Comparison of ENCODE assay signal across 1 cellular context in the genomic region with DNA sequence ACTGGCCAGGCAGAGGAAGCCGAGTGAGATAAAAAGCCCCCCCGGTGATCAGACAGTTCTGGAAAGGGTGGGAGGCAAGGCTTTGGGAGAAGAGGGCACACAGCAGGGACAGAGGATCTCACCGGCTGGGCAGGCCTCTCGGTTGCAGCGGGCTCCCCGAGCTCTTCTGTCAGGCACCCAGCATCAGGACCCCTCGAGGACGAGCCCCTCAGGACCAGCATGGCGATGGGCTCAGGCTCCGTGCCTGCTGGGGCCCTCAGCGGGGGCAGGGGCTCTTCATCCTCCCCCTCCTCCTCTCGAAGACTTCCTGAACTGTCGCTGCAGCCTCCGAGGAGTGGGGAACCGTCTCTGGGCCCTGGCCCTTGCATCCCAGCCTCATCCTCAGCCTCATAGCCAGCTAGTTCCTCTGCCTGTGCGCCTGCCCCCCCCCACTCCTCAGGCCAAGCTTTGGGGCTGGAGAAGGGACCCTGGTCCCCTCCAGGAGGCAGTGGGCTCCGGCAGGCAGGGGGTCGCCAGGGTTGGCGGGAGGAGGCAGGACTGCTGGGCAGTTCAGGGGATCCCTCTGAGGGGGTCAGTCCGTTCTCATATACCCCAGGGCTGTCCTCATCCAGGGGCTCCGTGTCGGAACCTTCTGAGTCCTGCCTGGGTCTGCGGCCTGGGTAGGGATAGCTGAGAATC.
A peak's percentile ranks its signal among the peaks of the same experiment; 100 is the strongest.
TF ChIP-seq lines count a peak whose summit lies in the region.

No MANE protein-coding gene starts in this region.

TF ChIP-seq in HepG2, 621 proteins besides CTCF, POLR2A, EP300 and RAD21 (continued from another document and continues in another):
- TF ChIP-seq, protein P1, sequence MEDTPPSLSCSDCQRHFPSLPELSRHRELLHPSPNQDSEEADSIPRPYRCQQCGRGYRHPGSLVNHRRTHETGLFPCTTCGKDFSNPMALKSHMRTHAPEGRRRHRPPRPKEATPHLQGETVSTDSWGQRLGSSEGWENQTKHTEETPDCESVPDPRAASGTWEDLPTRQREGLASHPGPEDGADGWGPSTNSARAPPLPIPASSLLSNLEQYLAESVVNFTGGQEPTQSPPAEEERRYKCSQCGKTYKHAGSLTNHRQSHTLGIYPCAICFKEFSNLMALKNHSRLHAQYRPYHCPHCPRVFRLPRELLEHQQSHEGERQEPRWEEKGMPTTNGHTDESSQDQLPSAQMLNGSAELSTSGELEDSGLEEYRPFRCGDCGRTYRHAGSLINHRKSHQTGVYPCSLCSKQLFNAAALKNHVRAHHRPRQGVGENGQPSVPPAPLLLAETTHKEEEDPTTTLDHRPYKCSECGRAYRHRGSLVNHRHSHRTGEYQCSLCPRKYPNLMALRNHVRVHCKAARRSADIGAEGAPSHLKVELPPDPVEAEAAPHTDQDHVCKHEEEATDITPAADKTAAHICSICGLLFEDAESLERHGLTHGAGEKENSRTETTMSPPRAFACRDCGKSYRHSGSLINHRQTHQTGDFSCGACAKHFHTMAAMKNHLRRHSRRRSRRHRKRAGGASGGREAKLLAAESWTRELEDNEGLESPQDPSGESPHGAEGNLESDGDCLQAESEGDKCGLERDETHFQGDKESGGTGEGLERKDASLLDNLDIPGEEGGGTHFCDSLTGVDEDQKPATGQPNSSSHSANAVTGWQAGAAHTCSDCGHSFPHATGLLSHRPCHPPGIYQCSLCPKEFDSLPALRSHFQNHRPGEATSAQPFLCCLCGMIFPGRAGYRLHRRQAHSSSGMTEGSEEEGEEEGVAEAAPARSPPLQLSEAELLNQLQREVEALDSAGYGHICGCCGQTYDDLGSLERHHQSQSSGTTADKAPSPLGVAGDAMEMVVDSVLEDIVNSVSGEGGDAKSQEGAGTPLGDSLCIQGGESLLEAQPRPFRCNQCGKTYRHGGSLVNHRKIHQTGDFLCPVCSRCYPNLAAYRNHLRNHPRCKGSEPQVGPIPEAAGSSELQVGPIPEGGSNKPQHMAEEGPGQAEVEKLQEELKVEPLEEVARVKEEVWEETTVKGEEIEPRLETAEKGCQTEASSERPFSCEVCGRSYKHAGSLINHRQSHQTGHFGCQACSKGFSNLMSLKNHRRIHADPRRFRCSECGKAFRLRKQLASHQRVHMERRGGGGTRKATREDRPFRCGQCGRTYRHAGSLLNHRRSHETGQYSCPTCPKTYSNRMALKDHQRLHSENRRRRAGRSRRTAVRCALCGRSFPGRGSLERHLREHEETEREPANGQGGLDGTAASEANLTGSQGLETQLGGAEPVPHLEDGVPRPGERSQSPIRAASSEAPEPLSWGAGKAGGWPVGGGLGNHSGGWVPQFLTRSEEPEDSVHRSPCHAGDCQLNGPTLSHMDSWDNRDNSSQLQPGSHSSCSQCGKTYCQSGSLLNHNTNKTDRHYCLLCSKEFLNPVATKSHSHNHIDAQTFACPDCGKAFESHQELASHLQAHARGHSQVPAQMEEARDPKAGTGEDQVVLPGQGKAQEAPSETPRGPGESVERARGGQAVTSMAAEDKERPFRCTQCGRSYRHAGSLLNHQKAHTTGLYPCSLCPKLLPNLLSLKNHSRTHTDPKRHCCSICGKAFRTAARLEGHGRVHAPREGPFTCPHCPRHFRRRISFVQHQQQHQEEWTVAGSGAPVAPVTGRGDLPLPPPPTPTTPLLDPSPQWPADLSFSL (CRISPR knock-in tag; IDR thresholded peaks at IDR 0.05), result no peak
- 0 out of 2 replicates have a peak, but pooled peaks have one; percentile 37 for TF ChIP-seq ZNF430 (CRISPR knock-in tag; IDR thresholded peaks at IDR 0.05)
- no peak for TF ChIP-seq SOX13 (IDR thresholded peaks at IDR 0.05)
- no peak for TF ChIP-seq SOX13 (CRISPR knock-in tag; conservative IDR thresholded peaks at IDR 0.05 in 1 of 2, IDR thresholded peaks at IDR 0.05 in 1 of 2)
- TF ChIP-seq JDP2 (CRISPR knock-in tag; IDR thresholded peaks at IDR 0.05; ENCODE audit: borderline replicate concordance), result no peak
- TF ChIP-seq KLF16 (CRISPR knock-in tag; IDR thresholded peaks at IDR 0.05), result 0 out of 4 replicates have a peak, but pooled peaks of 1 of the 2 experiments have one; percentile 54
- no peak for TF ChIP-seq PBX2 (CRISPR knock-in tag; IDR thresholded peaks at IDR 0.05)
- no peak for TF ChIP-seq HCFC1 (IDR thresholded peaks at IDR 0.05; ENCODE audit: low read depth, low read length)
- no peak for TF ChIP-seq ARID4A (CRISPR knock-in tag; IDR thresholded peaks at IDR 0.05; ENCODE audit: borderline replicate concordance)
- TF ChIP-seq, protein P2, sequence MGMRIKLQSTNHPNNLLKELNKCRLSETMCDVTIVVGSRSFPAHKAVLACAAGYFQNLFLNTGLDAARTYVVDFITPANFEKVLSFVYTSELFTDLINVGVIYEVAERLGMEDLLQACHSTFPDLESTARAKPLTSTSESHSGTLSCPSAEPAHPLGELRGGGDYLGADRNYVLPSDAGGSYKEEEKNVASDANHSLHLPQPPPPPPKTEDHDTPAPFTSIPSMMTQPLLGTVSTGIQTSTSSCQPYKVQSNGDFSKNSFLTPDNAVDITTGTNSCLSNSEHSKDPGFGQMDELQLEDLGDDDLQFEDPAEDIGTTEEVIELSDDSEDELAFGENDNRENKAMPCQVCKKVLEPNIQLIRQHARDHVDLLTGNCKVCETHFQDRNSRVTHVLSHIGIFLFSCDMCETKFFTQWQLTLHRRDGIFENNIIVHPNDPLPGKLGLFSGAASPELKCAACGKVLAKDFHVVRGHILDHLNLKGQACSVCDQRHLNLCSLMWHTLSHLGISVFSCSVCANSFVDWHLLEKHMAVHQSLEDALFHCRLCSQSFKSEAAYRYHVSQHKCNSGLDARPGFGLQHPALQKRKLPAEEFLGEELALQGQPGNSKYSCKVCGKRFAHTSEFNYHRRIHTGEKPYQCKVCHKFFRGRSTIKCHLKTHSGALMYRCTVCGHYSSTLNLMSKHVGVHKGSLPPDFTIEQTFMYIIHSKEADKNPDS (CRISPR knock-in tag; IDR thresholded peaks at IDR 0.05), result no peak
- no peak for TF ChIP-seq MIER3 (CRISPR knock-in tag; IDR thresholded peaks at IDR 0.05; ENCODE audit: borderline replicate concordance)
- TF ChIP-seq ZSCAN20 (CRISPR knock-in tag; IDR thresholded peaks at IDR 0.05; ENCODE audit: borderline replicate concordance), result no peak
- no peak for TF ChIP-seq YY1 (IDR thresholded peaks at IDR 0.05; ENCODE audit: insufficient read depth, insufficient replicate concordance, low read depth, low read length)
- no peak for TF ChIP-seq NCOA1 (CRISPR knock-in tag; IDR thresholded peaks at IDR 0.05)
- TF ChIP-seq CREB3 (CRISPR knock-in tag; IDR thresholded peaks at IDR 0.05), result no peak
- TF ChIP-seq MYPOP (CRISPR knock-in tag; IDR thresholded peaks at IDR 0.05), result no peak
- TF ChIP-seq SATB2 (CRISPR knock-in tag; IDR thresholded peaks at IDR 0.05), result no peak
- no peak for TF ChIP-seq GATAD2A (CRISPR knock-in tag; IDR thresholded peaks at IDR 0.05)
- TF ChIP-seq, protein P3, sequence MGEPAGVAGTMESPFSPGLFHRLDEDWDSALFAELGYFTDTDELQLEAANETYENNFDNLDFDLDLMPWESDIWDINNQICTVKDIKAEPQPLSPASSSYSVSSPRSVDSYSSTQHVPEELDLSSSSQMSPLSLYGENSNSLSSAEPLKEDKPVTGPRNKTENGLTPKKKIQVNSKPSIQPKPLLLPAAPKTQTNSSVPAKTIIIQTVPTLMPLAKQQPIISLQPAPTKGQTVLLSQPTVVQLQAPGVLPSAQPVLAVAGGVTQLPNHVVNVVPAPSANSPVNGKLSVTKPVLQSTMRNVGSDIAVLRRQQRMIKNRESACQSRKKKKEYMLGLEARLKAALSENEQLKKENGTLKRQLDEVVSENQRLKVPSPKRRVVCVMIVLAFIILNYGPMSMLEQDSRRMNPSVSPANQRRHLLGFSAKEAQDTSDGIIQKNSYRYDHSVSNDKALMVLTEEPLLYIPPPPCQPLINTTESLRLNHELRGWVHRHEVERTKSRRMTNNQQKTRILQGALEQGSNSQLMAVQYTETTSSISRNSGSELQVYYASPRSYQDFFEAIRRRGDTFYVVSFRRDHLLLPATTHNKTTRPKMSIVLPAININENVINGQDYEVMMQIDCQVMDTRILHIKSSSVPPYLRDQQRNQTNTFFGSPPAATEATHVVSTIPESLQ (CRISPR knock-in tag; conservative IDR thresholded peaks at IDR 0.05), result no peak
- TF ChIP-seq, protein P4, sequence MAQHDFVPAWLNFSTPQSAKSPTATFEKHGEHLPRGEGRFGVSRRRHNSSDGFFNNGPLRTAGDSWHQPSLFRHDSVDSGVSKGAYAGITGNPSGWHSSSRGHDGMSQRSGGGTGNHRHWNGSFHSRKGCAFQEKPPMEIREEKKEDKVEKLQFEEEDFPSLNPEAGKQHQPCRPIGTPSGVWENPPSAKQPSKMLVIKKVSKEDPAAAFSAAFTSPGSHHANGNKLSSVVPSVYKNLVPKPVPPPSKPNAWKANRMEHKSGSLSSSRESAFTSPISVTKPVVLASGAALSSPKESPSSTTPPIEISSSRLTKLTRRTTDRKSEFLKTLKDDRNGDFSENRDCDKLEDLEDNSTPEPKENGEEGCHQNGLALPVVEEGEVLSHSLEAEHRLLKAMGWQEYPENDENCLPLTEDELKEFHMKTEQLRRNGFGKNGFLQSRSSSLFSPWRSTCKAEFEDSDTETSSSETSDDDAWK (CRISPR knock-in tag; IDR thresholded peaks at IDR 0.05), result no peak
- TF ChIP-seq ZMAT3 (CRISPR knock-in tag; conservative IDR thresholded peaks at IDR 0.05), result no peak
- TF ChIP-seq ZNF326 (CRISPR knock-in tag; IDR thresholded peaks at IDR 0.05; ENCODE audit: borderline replicate concordance), result no peak
- TF ChIP-seq ZBTB46 (CRISPR knock-in tag; IDR thresholded peaks at IDR 0.05; ENCODE audit: borderline replicate concordance), result no peak
- no peak for TF ChIP-seq ZFP36L1 (CRISPR knock-in tag; IDR thresholded peaks at IDR 0.05)
- TF ChIP-seq, protein P5, sequence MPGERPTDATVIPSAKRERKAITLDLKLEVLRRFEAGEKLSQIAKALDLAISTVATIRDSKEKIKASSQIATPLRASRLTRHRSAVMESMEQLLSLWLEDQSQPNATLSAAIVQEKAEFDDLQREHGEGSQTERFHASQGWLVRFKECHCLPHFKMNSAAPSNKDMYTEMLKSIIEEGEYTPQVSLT (CRISPR knock-in tag; IDR thresholded peaks at IDR 0.05; ENCODE audit: borderline replicate concordance, low read depth), result no peak
- no peak for TF ChIP-seq ISX (CRISPR knock-in tag; conservative IDR thresholded peaks at IDR 0.05)
- TF ChIP-seq ZNF572 (CRISPR knock-in tag; IDR thresholded peaks at IDR 0.05), result 0 out of 2 replicates have a peak, but pooled peaks have one; percentile 76
